ENCODE assay signal across 16 cellular contexts in genomic region chr17:37133131-37133530, GRCh38.
DNase-seq lines count a peak whose midpoint lies in the region; ATAC-seq and TF ChIP-seq lines count a peak whose summit lies in the region.
"Had no signal": no experiment of that assay in that cellular context is flagged by ENCODE, and none has a peak within 500 bp of the region (broad histone marks: within the 10 kb centered on the region; RNA-seq: fewer than 3 reads in every experiment).

No MANE protein-coding gene starts in this region.

- CTCF ChIA-PET in WTC11 (lab: Charles Lee) = interaction anchor here (1.4 to 1.5 kb wide), 2 partner anchors 16 to 61 kb away, joined by 4 to 5 read pairs; no protein-coding TSS in a partner anchor

- peaks cover 58% of the 10 kb centered on the region for H3K4me1 Mint-ChIP-seq in WTC11

- no peaks in the 10 kb centered on the region for H3K36me3 ChIP-seq in parathyroid adenoma (ENCODE audit: control insufficient read depth, insufficient read depth, low read length)

- POLR2A ChIA-PET in WTC11 (lab: Charles Lee) = no interaction called here

- H3K9me3 Mint-ChIP-seq in WTC11 = no peaks in the 10 kb centered on the region

- no peak for TF ChIP-seq CTCF in WTC11 (IDR thresholded peaks at IDR 0.05)
- no peak for TF ChIP-seq CTCF in parathyroid adenoma (IDR thresholded peaks at IDR 0.05)

- no peak overlapping the region for H3K4me3 ChIP-seq in parathyroid adenoma (ENCODE audit: low read depth, low read length)
- H3K4me3 ChIP-seq: BLaER1, GM12878 had no signal

- H3K36me3 Mint-ChIP-seq in WTC11 = peaks cover 8% of the 10 kb centered on the region

- H3K4me1 ChIP-seq in parathyroid adenoma = peaks cover 52% of the 10 kb centered on the region
- H3K4me1 ChIP-seq: BLaER1 had no signal

- no peaks in the 10 kb centered on the region for H3K27me3 ChIP-seq in parathyroid adenoma (ENCODE audit: control insufficient read depth, insufficient read depth, low read length)
- H3K27me3 ChIP-seq: BLaER1 had no signal

- H3K4me3 Mint-ChIP-seq in WTC11 = no peak overlapping the region

- H2AFZ ChIP-seq in parathyroid adenoma = peak overlapping the region; percentile 40

- ATAC-seq in WTC11 = no peak
- ATAC-seq: GM12878, PC-3 had no signal

- H3K4me2 ChIP-seq in parathyroid adenoma (ENCODE audit: low read length) = no peak overlapping the region
- H3K4me2 ChIP-seq: BLaER1 had no signal

- H3K27me3 Mint-ChIP-seq in WTC11 (ENCODE audit: low read depth) = no peaks in the 10 kb centered on the region

- H3K9ac ChIP-seq in parathyroid adenoma = no peak overlapping the region
- H3K9ac ChIP-seq: BLaER1 had no signal

- peak in 2 of 3 experiments; percentile 26 to 41 for DNase-seq in NCI-H1417 (lab: John Stamatoyannopoulos, UW)
- DNase-seq in NCI-H1417 treated with DMSO at 0.1 percent for 48 hours (lab: John Stamatoyannopoulos, UW) = no peak
- peak; percentile 9 for DNase-seq in GM04504 (ENCODE audit: low read depth)
- no peak for DNase-seq in WTC11 (ENCODE audit: low spot score)
- DNase-seq in activated CD8-positive, alpha-beta memory T cell treated with anti-CD3 and anti-CD28 coated beads, Interleukin-2, amount 50 U/mL, for 48 hours = no peak
- no peak for DNase-seq in stimulated activated CD8-positive, alpha-beta memory T cell treated with anti-CD3 and anti-CD28 coated beads, Interleukin-4, amount 100 ng/mL, for 48 hours
- DNase-seq in ureter (ENCODE audit: low spot score) = no peak
- DNase-seq: 8988T, DMS 273 treated with DMSO at 0.1 percent for 48 hours, HCEC 1CT, NCI-H187, NCI-H526, PC-3 had no signal

- H3K9me3 ChIP-seq in parathyroid adenoma (ENCODE audit: control insufficient read depth, low read length) = no peaks in the 10 kb centered on the region
- H3K9me3 ChIP-seq: BLaER1 had no signal

- peak overlapping the region; percentile 74; the same call in 1 of the 2 replicates for H3K27ac Mint-ChIP-seq in WTC11

- no peaks in the 10 kb centered on the region for H3K79me2 ChIP-seq in parathyroid adenoma

- H3K27ac ChIP-seq in parathyroid adenoma = peak overlapping the region; percentile 91
- H3K27ac ChIP-seq: BLaER1 had no signal

TF ChIP-seq in WTC11, 78 proteins besides CTCF, POLR2A, EP300 and RAD21:
- TF ChIP-seq ZNF423 (CRISPR knock-in tag; IDR thresholded peaks at IDR 0.05) (no peak), ETV6 (CRISPR knock-in tag; IDR thresholded peaks at IDR 0.05) (no peak), E2F4 (CRISPR knock-in tag; IDR thresholded peaks at IDR 0.05; ENCODE audit: borderline replicate concordance, low read depth) (no peak), NFATC4 (CRISPR knock-in tag; IDR thresholded peaks at IDR 0.05) (no peak), MXD4 (CRISPR knock-in tag; IDR thresholded peaks at IDR 0.05; ENCODE audit: borderline replicate concordance) (no peak), CREB1 (CRISPR knock-in tag; IDR thresholded peaks at IDR 0.05) (no peak), NR2C2 (CRISPR knock-in tag; IDR thresholded peaks at IDR 0.05) (no peak), IRF2 (CRISPR knock-in tag; IDR thresholded peaks at IDR 0.05; ENCODE audit: borderline replicate concordance, low read depth) (no peak), ZBTB43 (CRISPR knock-in tag; IDR thresholded peaks at IDR 0.05) (no peak), TEAD4 (CRISPR knock-in tag; IDR thresholded peaks at IDR 0.05) (no peak), HMGA2 (CRISPR knock-in tag; IDR thresholded peaks at IDR 0.05) (no peak), RELA (CRISPR knock-in tag; IDR thresholded peaks at IDR 0.05; ENCODE audit: borderline replicate concordance) (no peak), ESRRA (CRISPR knock-in tag; IDR thresholded peaks at IDR 0.05; ENCODE audit: borderline replicate concordance) (no peak), ZNF317 (CRISPR knock-in tag; IDR thresholded peaks at IDR 0.05; ENCODE audit: borderline replicate concordance, low read depth) (no peak)
- TF ChIP-seq, protein P1, sequence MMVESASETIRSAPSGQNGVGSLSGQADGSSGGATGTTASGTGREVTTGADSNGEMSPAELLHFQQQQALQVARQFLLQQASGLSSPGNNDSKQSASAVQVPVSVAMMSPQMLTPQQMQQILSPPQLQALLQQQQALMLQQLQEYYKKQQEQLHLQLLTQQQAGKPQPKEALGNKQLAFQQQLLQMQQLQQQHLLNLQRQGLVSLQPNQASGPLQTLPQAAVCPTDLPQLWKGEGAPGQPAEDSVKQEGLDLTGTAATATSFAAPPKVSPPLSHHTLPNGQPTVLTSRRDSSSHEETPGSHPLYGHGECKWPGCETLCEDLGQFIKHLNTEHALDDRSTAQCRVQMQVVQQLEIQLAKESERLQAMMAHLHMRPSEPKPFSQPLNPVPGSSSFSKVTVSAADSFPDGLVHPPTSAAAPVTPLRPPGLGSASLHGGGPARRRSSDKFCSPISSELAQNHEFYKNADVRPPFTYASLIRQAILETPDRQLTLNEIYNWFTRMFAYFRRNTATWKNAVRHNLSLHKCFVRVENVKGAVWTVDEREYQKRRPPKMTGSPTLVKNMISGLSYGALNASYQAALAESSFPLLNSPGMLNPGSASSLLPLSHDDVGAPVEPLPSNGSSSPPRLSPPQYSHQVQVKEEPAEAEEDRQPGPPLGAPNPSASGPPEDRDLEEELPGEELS (CRISPR knock-in tag; IDR thresholded peaks at IDR 0.05) = no peak
- TF ChIP-seq, protein P2, sequence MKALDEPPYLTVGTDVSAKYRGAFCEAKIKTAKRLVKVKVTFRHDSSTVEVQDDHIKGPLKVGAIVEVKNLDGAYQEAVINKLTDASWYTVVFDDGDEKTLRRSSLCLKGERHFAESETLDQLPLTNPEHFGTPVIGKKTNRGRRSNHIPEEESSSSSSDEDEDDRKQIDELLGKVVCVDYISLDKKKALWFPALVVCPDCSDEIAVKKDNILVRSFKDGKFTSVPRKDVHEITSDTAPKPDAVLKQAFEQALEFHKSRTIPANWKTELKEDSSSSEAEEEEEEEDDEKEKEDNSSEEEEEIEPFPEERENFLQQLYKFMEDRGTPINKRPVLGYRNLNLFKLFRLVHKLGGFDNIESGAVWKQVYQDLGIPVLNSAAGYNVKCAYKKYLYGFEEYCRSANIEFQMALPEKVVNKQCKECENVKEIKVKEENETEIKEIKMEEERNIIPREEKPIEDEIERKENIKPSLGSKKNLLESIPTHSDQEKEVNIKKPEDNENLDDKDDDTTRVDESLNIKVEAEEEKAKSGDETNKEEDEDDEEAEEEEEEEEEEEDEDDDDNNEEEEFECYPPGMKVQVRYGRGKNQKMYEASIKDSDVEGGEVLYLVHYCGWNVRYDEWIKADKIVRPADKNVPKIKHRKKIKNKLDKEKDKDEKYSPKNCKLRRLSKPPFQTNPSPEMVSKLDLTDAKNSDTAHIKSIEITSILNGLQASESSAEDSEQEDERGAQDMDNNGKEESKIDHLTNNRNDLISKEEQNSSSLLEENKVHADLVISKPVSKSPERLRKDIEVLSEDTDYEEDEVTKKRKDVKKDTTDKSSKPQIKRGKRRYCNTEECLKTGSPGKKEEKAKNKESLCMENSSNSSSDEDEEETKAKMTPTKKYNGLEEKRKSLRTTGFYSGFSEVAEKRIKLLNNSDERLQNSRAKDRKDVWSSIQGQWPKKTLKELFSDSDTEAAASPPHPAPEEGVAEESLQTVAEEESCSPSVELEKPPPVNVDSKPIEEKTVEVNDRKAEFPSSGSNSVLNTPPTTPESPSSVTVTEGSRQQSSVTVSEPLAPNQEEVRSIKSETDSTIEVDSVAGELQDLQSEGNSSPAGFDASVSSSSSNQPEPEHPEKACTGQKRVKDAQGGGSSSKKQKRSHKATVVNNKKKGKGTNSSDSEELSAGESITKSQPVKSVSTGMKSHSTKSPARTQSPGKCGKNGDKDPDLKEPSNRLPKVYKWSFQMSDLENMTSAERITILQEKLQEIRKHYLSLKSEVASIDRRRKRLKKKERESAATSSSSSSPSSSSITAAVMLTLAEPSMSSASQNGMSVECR (CRISPR knock-in tag; IDR thresholded peaks at IDR 0.05; ENCODE audit: borderline replicate concordance) = no peak
- TF ChIP-seq, protein P3, sequence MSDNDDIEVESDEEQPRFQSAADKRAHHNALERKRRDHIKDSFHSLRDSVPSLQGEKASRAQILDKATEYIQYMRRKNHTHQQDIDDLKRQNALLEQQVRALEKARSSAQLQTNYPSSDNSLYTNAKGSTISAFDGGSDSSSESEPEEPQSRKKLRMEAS (CRISPR knock-in tag; IDR thresholded peaks at IDR 0.05) = no peak
- TF ChIP-seq, protein P4, sequence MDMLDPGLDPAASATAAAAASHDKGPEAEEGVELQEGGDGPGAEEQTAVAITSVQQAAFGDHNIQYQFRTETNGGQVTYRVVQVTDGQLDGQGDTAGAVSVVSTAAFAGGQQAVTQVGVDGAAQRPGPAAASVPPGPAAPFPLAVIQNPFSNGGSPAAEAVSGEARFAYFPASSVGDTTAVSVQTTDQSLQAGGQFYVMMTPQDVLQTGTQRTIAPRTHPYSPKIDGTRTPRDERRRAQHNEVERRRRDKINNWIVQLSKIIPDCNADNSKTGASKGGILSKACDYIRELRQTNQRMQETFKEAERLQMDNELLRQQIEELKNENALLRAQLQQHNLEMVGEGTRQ (CRISPR knock-in tag; IDR thresholded peaks at IDR 0.05) = no peak

Comparison
In these comparisons a context has a peak if more than half of its experiments do, and no peak if none do; other contexts are left out.
1. DNase-seq: peak in NCI-H1417 (2 of 3) and GM04504 (single experiment); none in NCI-H1417 treated with DMSO at 0.1 percent for 48 hours (single experiment), WTC11 (single experiment), activated CD8-positive, alpha-beta memory T cell treated with anti-CD3 and anti-CD28 coated beads, Interleukin-2, amount 50 U/mL, for 48 hours (single experiment), stimulated activated CD8-positive, alpha-beta memory T cell treated with anti-CD3 and anti-CD28 coated beads, Interleukin-4, amount 100 ng/mL, for 48 hours (single experiment) and ureter (single experiment).